Comparison of ENCODE assay signal across 1 cellular context in genomic region chr16:21646721-21647561, GRCh38.
TF ChIP-seq lines count a peak whose summit lies in the region.

No MANE protein-coding gene starts in this region.

TF ChIP-seq in IMR-90, 13 proteins besides CTCF, POLR2A, EP300 and RAD21 (continued from another document):
- TF ChIP-seq CEBPB (IDR thresholded peaks at IDR 0.05; ENCODE audit: low read depth, low read length) (no peak), USF2 (IDR thresholded peaks at IDR 0.05; ENCODE audit: low read depth, low read length) (no peak), FOS (IDR thresholded peaks at IDR 0.05; ENCODE audit: low read depth, low read length) (no peak)
